9 cellular contexts compared by ENCODE assay signal in genomic region chr2:238106698-238107524, GRCh38. TPM values are rescaled to one million over a fixed set of nuclear protein-coding genes. Genes with fewer than 3 reads are reported as not detected.
DNase-seq lines count a peak whose midpoint lies in the region; ATAC-seq, FAIRE-seq and TF ChIP-seq lines count a peak whose summit lies in the region.
"Had no signal": no experiment of that assay in that cellular context is flagged by ENCODE, and none has a peak within 500 bp of the region (broad histone marks: within the 10 kb centered on the region; RNA-seq: fewer than 3 reads in every experiment).

No MANE protein-coding gene starts in this region.

- FAIRE-seq in RCC 7860 (lab: Jason Lieb, UNC) = no peak

- DNase-seq in GM12864 (ENCODE audit: low read depth) (no peak), OCI-M1 (lab: John Stamatoyannopoulos, UW) (peak; percentile 69), iPS-NIHi11 (ENCODE audit: low spot score) (peak; percentile 62), RCC 7860 (ENCODE audit: low spot score) (no peak), hippocampal formation (lab: John Stamatoyannopoulos, UW) (no peak), GM23248 (no peak)

- 73 to 81% methylated on average over 22 to 26 of the region's 28 CpGs for WGBS in GM23248 (ENCODE audit: low coverage in 1 of 2, low lambda C conversion rate in 2 of 2, missing lambda C conversion rate in 2 of 2), 2 experiments

- H3K9me3 ChIP-seq in GM23248 (ENCODE audit: low read depth) = no peaks in the 10 kb centered on the region

- no peaks in the 10 kb centered on the region for H3K36me3 ChIP-seq in GM23248 (ENCODE audit: low read depth)

- H3K9me2 ChIP-seq in GM23248 (ENCODE audit: insufficient read depth) = no peaks in the 10 kb centered on the region

- H3K27ac ChIP-seq in GM23248 = no peak overlapping the region

- no peaks in the 10 kb centered on the region for H3K79me2 ChIP-seq in GM23248 (ENCODE audit: insufficient read depth)

- no peak overlapping the region for H2AFZ ChIP-seq in GM23248

- no peaks in the 10 kb centered on the region for H4K20me1 ChIP-seq in GM23248 (ENCODE audit: insufficient read depth)

- H3F3A ChIP-seq in GM23248 (ENCODE audit: insufficient read depth) = no peaks in the 10 kb centered on the region

- H3K4me1 ChIP-seq in GM23248 (ENCODE audit: insufficient read depth) = no peaks in the 10 kb centered on the region

- H3K4me2 ChIP-seq in GM23248 (ENCODE audit: unreplicated experiment) = no peak overlapping the region

- no peak overlapping the region for H3K9ac ChIP-seq in GM23248

- in situ Hi-C loops in GM23248 (cut with MboI) = no loop called here

- ATAC-seq in GM21786 (IDR thresholded peaks at IDR 0.05; ENCODE audit: unreplicated experiment) = peak; percentile 19
- ATAC-seq in GM21360 (IDR thresholded peaks at IDR 0.05; ENCODE audit: unreplicated experiment) = no peak

- H3K4me3 ChIP-seq in GM12864 (ENCODE audit: low read depth, low read length) = peak overlapping the region; percentile 55
- no peak overlapping the region for H3K4me3 ChIP-seq in GM23248

- H3K27me3 ChIP-seq in GM23248 (replicated peaks; ENCODE audit: insufficient read depth) = no peaks in the 10 kb centered on the region

- TF ChIP-seq CTCF in GM12864 (IDR thresholded peaks at IDR 0.05; ENCODE audit: low read depth, low read length, missing control alignments) = peak; percentile 49

RNA-seq across cellular contexts. Expression of gene ESPNL, which starts 6.8 kb away (rescaled TPM):
- 1.4 and 1.5 TPM in 2 replicates for total RNA-seq in GM23248 (2014; rRNA removed; shearing (Covaris generic))
- polyA plus RNA-seq in GM23248 (2016; fragmentation: Nextera tagmentation; extraction: Ambion mirVana) = 0.19 and 0.60 TPM in 2 replicates

RNA-seq across cellular contexts. Expression of gene KLHL30, which starts 31.6 kb away (rescaled TPM):
- 0.11 TPM in 1 of 2 replicates, not detected in the other for total RNA-seq in GM23248 (2014; rRNA removed; shearing (Covaris generic))
- polyA plus RNA-seq in GM23248 (2016; fragmentation: Nextera tagmentation; extraction: Ambion mirVana) = 0.05 TPM in 1 of 2 replicates, not detected in the other
- total RNA-seq: T-helper 2 cell treated with Interferon-gamma antibody and Interleukin-4, amounts not matched to agents 100 ng/mL and 5 ng/mL, for 36 hours had no signal

RNA-seq across cellular contexts. Expression of gene SCLY, which starts 46.1 kb away (rescaled TPM):
- total RNA-seq in GM23248 (2014; rRNA removed; shearing (Covaris generic)) = 12.5 and 14.8 TPM in 2 replicates
- 7.4 and 10.3 TPM in 2 replicates for polyA plus RNA-seq in GM23248 (2016; fragmentation: Nextera tagmentation; extraction: Ambion mirVana)

RNA-seq across cellular contexts. Expression of gene ERFE, which starts 51.9 kb away (rescaled TPM):
- total RNA-seq in GM23248 (2014; rRNA removed; shearing (Covaris generic)) = 0.51 and 0.86 TPM in 2 replicates
- 0.41 and 0.79 TPM in 2 replicates for polyA plus RNA-seq in GM23248 (2016; fragmentation: Nextera tagmentation; extraction: Ambion mirVana)

Comparison
In these comparisons a context has a peak if more than half of its experiments do, and no peak if none do; other contexts are left out.
1. DNase-seq: peak in OCI-M1 (single experiment) and iPS-NIHi11 (single experiment); none in GM12864 (single experiment), RCC 7860 (single experiment), hippocampal formation (0 of 2) and GM23248 (single experiment).